28 cellular contexts compared by ENCODE assay signal in the genomic region with DNA sequence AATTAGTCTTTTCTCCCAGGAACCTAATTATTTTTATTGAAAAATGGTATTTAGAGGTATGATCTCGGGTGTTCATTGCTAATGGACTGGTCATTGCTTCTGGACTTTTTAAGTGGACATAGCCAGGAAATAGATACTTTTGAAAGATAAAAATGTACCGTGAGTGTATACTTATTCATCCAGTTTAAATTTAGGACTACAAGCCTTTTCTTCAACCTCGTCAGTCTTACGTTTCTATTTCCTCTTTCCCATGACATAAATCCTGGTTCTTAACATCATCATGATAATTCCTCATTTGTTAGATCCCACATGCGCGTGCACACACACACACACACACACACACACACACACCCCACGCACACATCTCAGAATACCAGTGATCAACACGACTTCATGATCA. TPM values are rescaled to one million over a fixed set of nuclear protein-coding genes. Genes with fewer than 3 reads are reported as not detected.
"Had no signal": no experiment of that assay in that cellular context is flagged by ENCODE, and none has a peak within 500 bp of the region (broad histone marks: within the 10 kb centered on the region; RNA-seq: fewer than 3 reads in every experiment).

No MANE protein-coding gene starts in this region.

- H3K36me3 Mint-ChIP-seq: activated naive CD8-positive, alpha-beta T cell; WTC11 had no signal

- H3K27ac ChIP-seq: colonic mucosa, VCaP had no signal

- H3K9me3 Mint-ChIP-seq: activated T-helper 17 cell treated with anti-CD3 and anti-CD28 coated beads, Interleukin-2, amount 50 U/mL, for 72 hours; WTC11 had no signal

- H3K4me3 Mint-ChIP-seq: activated CD4-positive, alpha-beta memory T cell treated with anti-CD3 and anti-CD28 coated beads, Interleukin-2, amount 10 ng/mL, durations not matched to agents 7 days and 5 days; activated CD4-positive, alpha-beta T cell treated with anti-CD3 and anti-CD28 coated beads, Interleukin-2, amount 10 ng/mL, durations not matched to agents 7 days and 5 days; activated naive CD8-positive, alpha-beta T cell; activated T-cell treated with anti-CD3 and anti-CD28 coated beads, Interleukin-2, amount 50 U/mL, for 24 hours; activated T-helper 17 cell treated with anti-CD3 and anti-CD28 coated beads, Interleukin-2, amount 50 U/mL, for 72 hours; WTC11 had no signal

- H3K4me3 ChIP-seq: body of pancreas, colonic mucosa had no signal

- H3K36me3 ChIP-seq: colonic mucosa had no signal

- ATAC-seq: activated T-helper 17 cell treated with anti-CD3 and anti-CD28 coated beads, Interleukin-2, amount 50 U/mL, for 72 hours; esophagus mucosa; WTC11 had no signal

- H3K27ac Mint-ChIP-seq: activated CD4-positive, alpha-beta memory T cell treated with anti-CD3 and anti-CD28 coated beads, Interleukin-2, amount 10 ng/mL, durations not matched to agents 7 days and 5 days; activated CD4-positive, alpha-beta T cell treated with anti-CD3 and anti-CD28 coated beads, Interleukin-2, amount 10 ng/mL, durations not matched to agents 7 days and 5 days; activated naive CD8-positive, alpha-beta T cell; activated T-cell treated with anti-CD3 and anti-CD28 coated beads, Interleukin-2, amount 50 U/mL, for 24 hours; activated T-helper 17 cell treated with anti-CD3 and anti-CD28 coated beads, Interleukin-2, amount 50 U/mL, for 72 hours; WTC11 had no signal

- H3K4me1 Mint-ChIP-seq: activated CD4-positive, alpha-beta memory T cell treated with anti-CD3 and anti-CD28 coated beads, Interleukin-2, amount 10 ng/mL, durations not matched to agents 7 days and 5 days; activated T-helper 17 cell treated with anti-CD3 and anti-CD28 coated beads, Interleukin-2, amount 50 U/mL, for 72 hours; WTC11 had no signal

- H3K4me1 ChIP-seq: colonic mucosa had no signal

- H3K27me3 ChIP-seq: body of pancreas, colonic mucosa had no signal

- DNase-seq: activated CD4-positive, alpha-beta memory T cell treated with anti-CD3 and anti-CD28 coated beads, Interleukin-2, amount 10 ng/mL, durations not matched to agents 7 days and 5 days; activated CD4-positive, alpha-beta T cell treated with anti-CD3 and anti-CD28 coated beads for 1 hour; activated CD4-positive, alpha-beta T cell treated with anti-CD3 and anti-CD28 coated beads for 4 hours; activated CD4-positive, alpha-beta T cell treated with anti-CD3 and anti-CD28 coated beads, Interleukin-2, amount 10 ng/mL, durations not matched to agents 7 days and 5 days; activated CD4-positive, alpha-beta T cell treated with anti-CD3 and anti-CD28 coated beads, Interleukin-2, amount 50 U/mL, for 4 hours; activated CD8-positive, alpha-beta memory T cell treated with anti-CD3 and anti-CD28 coated beads, Interleukin-2, amount 50 U/mL, for 48 hours; activated effector memory CD4-positive, alpha-beta T cell treated with Interleukin-2 at 50 U/mL for 16 hours; activated gamma-delta T cell treated with Interleukin-2 at 50 U/mL for 16 hours; activated naive CD4-positive, alpha-beta T cell treated with anti-CD3 and anti-CD28 coated beads, Interleukin-2, amount 50 U/mL, for 16 hours; activated naive CD4-positive, alpha-beta T cell treated with Interleukin-2 at 50 U/mL for 16 hours; activated T-cell treated with anti-CD3 and anti-CD28 coated beads for 4 hours; activated T-cell treated with anti-CD3 and anti-CD28 coated beads, Interleukin-2, amount 50 U/mL, for 24 hours; amniotic stem cell; anterior cingulate cortex; body of pancreas; caudate nucleus; colonic mucosa; effector CD8-positive, alpha-beta T cell; foreskin fibroblast; head of caudate nucleus; T-helper 2 cell had no signal

- H3K9me3 ChIP-seq: body of pancreas, colonic mucosa had no signal

RNA-seq across cellular contexts. Expression of gene PDE8B, which starts 15.1 kb away (rescaled TPM):
- total RNA-seq: activated T-helper 17 cell treated with anti-CD3 and anti-CD28 coated beads, Interleukin-2, amount 50 U/mL, for 72 hours; dermis microvascular lymphatic vessel endothelial cell; T-helper 1 cell treated with Interleukin-12 subunit alpha and Interleukin-12 subunit beta and Interleukin-4 antibody, amounts not matched to agents 30 ng/mL and 1 ng/mL, for 36 hours had no signal
